In genomic region chr2:240970104-240970503, GRCh38 we compare ENCODE assay signal across 1 cellular context.
TF ChIP-seq lines count a peak whose summit lies in the region.

No MANE protein-coding gene starts in this region.

TF ChIP-seq in K562, 482 proteins besides CTCF, POLR2A, EP300 and RAD21 (continued from another document):
- TF ChIP-seq NKRF (IDR thresholded peaks at IDR 0.05; ENCODE audit: borderline replicate concordance) (no peak), WHSC1 (IDR thresholded peaks at IDR 0.05; ENCODE audit: low read length) (no peak), RBM39 (optimal IDR thresholded peaks at IDR 0.05; ENCODE audit: low read depth, low read length) (no peak), ARHGAP35 (IDR thresholded peaks at IDR 0.05; ENCODE audit: partially characterized antibody) (no peak), ZBTB40 (IDR thresholded peaks at IDR 0.05) (no peak), ZBTB40 (CRISPR knock-in tag; IDR thresholded peaks at IDR 0.05) (no peak), ZNF592 (IDR thresholded peaks at IDR 0.05) (no peak), TCFL5 (CRISPR knock-in tag; conservative IDR thresholded peaks at IDR 0.05) (no peak)
